ENCODE assay signal across 8 cellular contexts in genomic region chr1:178189814-178190213, GRCh38.
DNase-seq lines count a peak whose midpoint lies in the region; ATAC-seq and TF ChIP-seq lines count a peak whose summit lies in the region.

No MANE protein-coding gene starts in this region.

- H4K20me1 ChIP-seq in DOHH2 (ENCODE audit: control insufficient read depth, insufficient read depth, low read depth, low read length) = no peaks in the 10 kb centered on the region

- H3K36me3 ChIP-seq in DOHH2 (ENCODE audit: control insufficient read depth, low read length) = no peaks in the 10 kb centered on the region
- H3K36me3 ChIP-seq in H7 (replicated peaks; ENCODE audit: control insufficient read depth, insufficient read depth, low read length) = no peaks in the 10 kb centered on the region

- CTCF ChIA-PET in T-cell (lab: Charles Lee) = no interaction called here

- no peaks in the 10 kb centered on the region for H3K79me2 ChIP-seq in DOHH2 (ENCODE audit: control insufficient read depth, low read length)

- H3K4me1 ChIP-seq in DOHH2 (ENCODE audit: control insufficient read depth, low read length) = no peaks in the 10 kb centered on the region

- ATAC-seq in T-cell (replicated peaks in 1 of 4) = no peak
- ATAC-seq in effector memory CD8-positive, alpha-beta T cell (replicated peaks) = no peak

- TF ChIP-seq CTCF in DOHH2 (IDR thresholded peaks at IDR 0.05; ENCODE audit: low read depth, low read length, poor library complexity, severe bottlenecking) (peak; percentile 68), dorsolateral prefrontal cortex (IDR thresholded peaks at IDR 0.05 in 54 of 56, conservative IDR thresholded peaks at IDR 0.05 in 2 of 56; ENCODE audit: low read depth in 1 of 56, partially characterized antibody in 56 of 56) (peak; percentile 11 to 72 (median 48)), nephron (IDR thresholded peaks at IDR 0.05; ENCODE audit: unreplicated experiment in 3 of 3) (peak; percentile 28 to 48 (median 41))

- POLR2A ChIA-PET in T-cell (lab: Charles Lee) = no interaction called here

- H3K27me3 ChIP-seq in DOHH2 (ENCODE audit: control insufficient read depth, low read length) (peaks cover 8% of the 10 kb centered on the region), H7 (ENCODE audit: control insufficient read depth, insufficient read depth, low read length) (no peaks in the 10 kb centered on the region), dorsolateral prefrontal cortex (no peaks in the 10 kb centered on the region)

- no peaks in the 10 kb centered on the region for H3K4me1 Mint-ChIP-seq in nephron
- no peaks in the 10 kb centered on the region for H3K4me1 Mint-ChIP-seq in T-cell
- no peaks in the 10 kb centered on the region for H3K4me1 Mint-ChIP-seq in effector memory CD8-positive, alpha-beta T cell (ENCODE audit: low read depth in 2 of 2)

- H3K27ac ChIP-seq in DOHH2 (ENCODE audit: low read depth, low read length) = no peak overlapping the region
- H3K27ac ChIP-seq in dorsolateral prefrontal cortex = no peak overlapping the region

- H3K4me3 Mint-ChIP-seq in nephron (no peak overlapping the region), T-cell (no peak overlapping the region)
- H3K4me3 Mint-ChIP-seq in effector memory CD8-positive, alpha-beta T cell = no peak overlapping the region

- H3K9me3 ChIP-seq in DOHH2 (ENCODE audit: control insufficient read depth, insufficient read depth, low read length) = no peaks in the 10 kb centered on the region

- no peaks in the 10 kb centered on the region for H3K9me2 ChIP-seq in DOHH2 (replicated peaks; ENCODE audit: control insufficient read depth, low read length)

- H3K27me3 Mint-ChIP-seq in nephron (ENCODE audit: low read depth) (no peaks in the 10 kb centered on the region), T-cell (no peaks in the 10 kb centered on the region)
- H3K27me3 Mint-ChIP-seq in effector memory CD8-positive, alpha-beta T cell = no peaks in the 10 kb centered on the region

- no peak overlapping the region for H3K4me3 ChIP-seq in DOHH2 (ENCODE audit: low read length)
- H3K4me3 ChIP-seq in H7 (ENCODE audit: insufficient read depth, low read depth, low read length) = no peak overlapping the region
- H3K4me3 ChIP-seq in dorsolateral prefrontal cortex = no peak overlapping the region

- H3K36me3 Mint-ChIP-seq in nephron (ENCODE audit: low read depth) = no peaks in the 10 kb centered on the region
- no peaks in the 10 kb centered on the region for H3K36me3 Mint-ChIP-seq in T-cell
- no peaks in the 10 kb centered on the region for H3K36me3 Mint-ChIP-seq in effector memory CD8-positive, alpha-beta T cell (ENCODE audit: insufficient read depth)

- DNase-seq in H7 = peak; percentile 57
- DNase-seq in NCI-H345 (lab: John Stamatoyannopoulos, UW) = peak; percentile 2
- peak in 1 of 10 donors; percentile 35 for DNase-seq in dorsolateral prefrontal cortex
- DNase-seq in T-cell = no peak
- DNase-seq in NCI-H2227 (lab: John Stamatoyannopoulos, UW; ENCODE audit: unreplicated experiment) = no peak
- no peak for DNase-seq in effector memory CD8-positive, alpha-beta T cell

- H3F3A ChIP-seq in DOHH2 (ENCODE audit: control insufficient read depth, insufficient read depth) = no peaks in the 10 kb centered on the region

- no peak overlapping the region for H3K4me2 ChIP-seq in DOHH2 (ENCODE audit: low read length)

- intact Hi-C loops in dorsolateral prefrontal cortex (cut with DNase I) = loop anchor here in 1 of 2 donors (5.0 kb wide), 2 partner anchors 133 to 158 kb away; no protein-coding TSS in a partner anchor

- H3K27ac Mint-ChIP-seq in nephron (no peak overlapping the region), T-cell (no peak overlapping the region)
- H3K27ac Mint-ChIP-seq in effector memory CD8-positive, alpha-beta T cell = no peak overlapping the region

- H3K9me3 Mint-ChIP-seq in nephron = peaks cover 12% of the 10 kb centered on the region
- peaks cover 0 to 22% (median 0%) of the 10 kb centered on the region in 3 donors for H3K9me3 Mint-ChIP-seq in T-cell
- no peaks in the 10 kb centered on the region for H3K9me3 Mint-ChIP-seq in effector memory CD8-positive, alpha-beta T cell

Comparison
In these comparisons a context has a peak if more than half of its experiments do, and no peak if none do; other contexts are left out.
1. DNase-seq: peak in H7 (single experiment) and NCI-H345 (single experiment); none in T-cell (0 of 34), NCI-H2227 (single experiment) and effector memory CD8-positive, alpha-beta T cell (0 of 3).
2. Peak in every context shown above with its lines, with median percentiles within 50 percentile points of each other: CTCF ChIP-seq.